In genomic region chr1:42423621-42424200, GRCh38 we compare ENCODE assay signal across 20 cellular contexts. TPM values are rescaled to one million over a fixed set of nuclear protein-coding genes. Genes with fewer than 3 reads are reported as not detected.
A peak's percentile ranks its signal among the peaks of the same experiment; 100 is the strongest.
DNase-seq lines count a peak whose midpoint lies in the region; ATAC-seq and TF ChIP-seq lines count a peak whose summit lies in the region.
"Had no signal": no experiment of that assay in that cellular context is flagged by ENCODE, and none has a peak within 500 bp of the region (broad histone marks: within the 10 kb centered on the region; RNA-seq: fewer than 3 reads in every experiment).

No MANE protein-coding gene starts in this region.

- no peak overlapping the region for H3K4ac ChIP-seq in mesenchymal stem cell (ENCODE audit: low read depth in 1 of 2, low read length in 2 of 2)

- H3K18ac ChIP-seq in mesenchymal stem cell (ENCODE audit: low read depth in 1 of 2, low read length in 2 of 2): no peak overlapping the region

- ATAC-seq in GM21423 (IDR thresholded peaks at IDR 0.05; ENCODE audit: unreplicated experiment): no peak
- ATAC-seq: activated CD4-positive, CD25-positive, alpha-beta regulatory T cell treated with anti-CD3 and anti-CD28 coated beads, Interleukin-2, amount 50 U/mL, for 24 hours; activated naive CD4-positive, alpha-beta T cell treated with anti-CD3 and anti-CD28 coated beads, Interleukin-2, amount 50 U/mL, for 72 hours; left lobe of liver had no signal

- H3K9me3 ChIP-seq in mesenchymal stem cell (ENCODE audit: control insufficient read depth, low read length): no peaks in the 10 kb centered on the region
- H3K9me3 ChIP-seq: testis had no signal

- H2AK5ac ChIP-seq in mesenchymal stem cell (ENCODE audit: low read length, severe bottlenecking): no peak overlapping the region

- H3K27me3 ChIP-seq in mesenchymal stem cell (ENCODE audit: control insufficient read depth in 1 of 2, insufficient read depth in 1 of 2, low read length in 2 of 2): peaks cover 0 to 25% of the 10 kb centered on the region in 2 experiments
- H3K27me3 ChIP-seq: testis had no signal

- H3K4me3 ChIP-seq in mesenchymal stem cell (ENCODE audit: insufficient read depth in 1 of 2, low read depth in 1 of 2, low read length in 2 of 2): no peak overlapping the region
- H3K4me3 ChIP-seq: coronary artery, testis had no signal

- H3K79me1 ChIP-seq in mesenchymal stem cell (replicated peaks; ENCODE audit: low read length, poor library complexity, severe bottlenecking): no peaks in the 10 kb centered on the region

- no peaks in the 10 kb centered on the region for H3K36me3 Mint-ChIP-seq in endothelial cell (ENCODE audit: low read depth, unreplicated experiment)
- H3K36me3 Mint-ChIP-seq: activated naive CD4-positive, alpha-beta T cell treated with anti-CD3 and anti-CD28 coated beads, Interleukin-2, amount 50 U/mL, for 72 hours; CD4-positive, CD25-positive, alpha-beta regulatory T cell; mesothelial cell of epicardium had no signal

- no peak overlapping the region for H3K4me3 Mint-ChIP-seq in endothelial cell (ENCODE audit: unreplicated experiment)
- H3K4me3 Mint-ChIP-seq: CD4-positive, CD25-positive, alpha-beta regulatory T cell; mesothelial cell of epicardium had no signal

- no peaks in the 10 kb centered on the region for H3K36me3 ChIP-seq in mesenchymal stem cell (ENCODE audit: control insufficient read depth in 1 of 2, insufficient read depth in 2 of 2, low read depth in 1 of 2, low read length in 2 of 2)

- H3K14ac ChIP-seq in mesenchymal stem cell (ENCODE audit: low read length in 2 of 2): no peak overlapping the region

- no peak overlapping the region for H3K27ac ChIP-seq in mesenchymal stem cell (ENCODE audit: low read length, poor library complexity, severe bottlenecking)
- H3K27ac ChIP-seq: coronary artery, testis had no signal

- peaks cover 9% of the 10 kb centered on the region for H3K4me1 ChIP-seq in mesenchymal stem cell (ENCODE audit: control insufficient read depth, insufficient read depth, low read depth, low read length)

- H4K91ac ChIP-seq in mesenchymal stem cell (ENCODE audit: low read length): no peak overlapping the region

- H3K27me3 Mint-ChIP-seq in endothelial cell (ENCODE audit: unreplicated experiment): no peaks in the 10 kb centered on the region

- no peak overlapping the region for H4K8ac ChIP-seq in mesenchymal stem cell (ENCODE audit: low read length)

- peak overlapping the region; percentile 53 for H2BK5ac ChIP-seq in mesenchymal stem cell (ENCODE audit: low read depth, low read length, poor library complexity, severe bottlenecking)

- no peak overlapping the region for H3K23ac ChIP-seq in mesenchymal stem cell (ENCODE audit: low read length in 2 of 2)

- 75% methylated on average over 3 of the region's 4 CpGs for WGBS in mesenchymal stem cell

- DNase-seq in DMS79 (lab: John Stamatoyannopoulos, UW): peak; percentile 99
- DNase-seq in NCI-H128 (lab: John Stamatoyannopoulos, UW; ENCODE audit: unreplicated experiment): peak; percentile 38
- peak; percentile 23 for DNase-seq in NCI-H69 (lab: John Stamatoyannopoulos, UW)
- no peak for DNase-seq in mesenchymal stem cell
- DNase-seq in stimulated activated CD4-positive, alpha-beta T cell treated with anti-CD3 and anti-CD28 coated beads, Interleukin-2, amount 100 ng/mL, for 24 hours: no peak
- DNase-seq in endothelial cell (ENCODE audit: low spot score): no peak
- no peak for DNase-seq in stimulated activated CD4-positive, alpha-beta T cell treated with anti-CD3 and anti-CD28 coated beads, Interleukin-4, amount 100 ng/mL, for 24 hours
- DNase-seq: activated CD8-positive, alpha-beta memory T cell treated with anti-CD3 and anti-CD28 coated beads for 24 hours; CD4-positive, CD25-positive, alpha-beta regulatory T cell; GOT3; NCI-H1048; T-helper 9 cell; testis had no signal

- TF ChIP-seq CTCF in endothelial cell (IDR thresholded peaks at IDR 0.05; ENCODE audit: unreplicated experiment): no peak

- H2BK15ac ChIP-seq in mesenchymal stem cell (ENCODE audit: low read depth, poor library complexity, severe bottlenecking): no peak overlapping the region

- no peak overlapping the region for H3K27ac Mint-ChIP-seq in endothelial cell (ENCODE audit: unreplicated experiment)
- H3K27ac Mint-ChIP-seq: CD4-positive, CD25-positive, alpha-beta regulatory T cell; mesothelial cell of epicardium had no signal

- H2AFZ ChIP-seq in mesenchymal stem cell (ENCODE audit: low read depth, low read length): no peak overlapping the region

- no peak overlapping the region for H2BK12ac ChIP-seq in mesenchymal stem cell (ENCODE audit: low read length in 2 of 2)

- H3K4me2 ChIP-seq in mesenchymal stem cell (ENCODE audit: low read length, poor library complexity, severe bottlenecking): no peak overlapping the region

- no peak overlapping the region for H3K9ac ChIP-seq in mesenchymal stem cell (ENCODE audit: low read length)

- no peaks in the 10 kb centered on the region for H3K9me3 Mint-ChIP-seq in endothelial cell (ENCODE audit: unreplicated experiment)
- H3K9me3 Mint-ChIP-seq: activated naive CD4-positive, alpha-beta T cell treated with anti-CD3 and anti-CD28 coated beads, Interleukin-2, amount 50 U/mL, for 72 hours; mesothelial cell of epicardium had no signal

- H3K4me1 Mint-ChIP-seq in endothelial cell (ENCODE audit: unreplicated experiment): peaks cover 20% of the 10 kb centered on the region
- H3K4me1 Mint-ChIP-seq: CD4-positive, CD25-positive, alpha-beta regulatory T cell had no signal

- no peak overlapping the region for H2BK120ac ChIP-seq in mesenchymal stem cell (ENCODE audit: low read depth, low read length)

RNA-seq across cellular contexts. Expression of gene ZMYND12, which starts 32.1 kb away (rescaled TPM):
- 0.06 TPM for polyA plus RNA-seq in mesenchymal stem cell (2013, experiment 1 of 2)
- polyA plus RNA-seq in mesenchymal stem cell (2013, experiment 2 of 2): 0.04 TPM
- 1.1 TPM for total RNA-seq in endothelial cell (ENCODE audit: unreplicated experiment)
- total RNA-seq: HT1080 had no signal

RNA-seq across cellular contexts. Expression of gene PPCS, which starts 32.6 kb away (rescaled TPM):
- polyA plus RNA-seq in mesenchymal stem cell (2013, experiment 1 of 2): 47.2 TPM
- 48.3 TPM for polyA plus RNA-seq in mesenchymal stem cell (2013, experiment 2 of 2)
- 32.2 TPM for total RNA-seq in endothelial cell (ENCODE audit: unreplicated experiment)

RNA-seq across cellular contexts. Expression of gene CCDC30, which starts 39.4 kb away (rescaled TPM):
- polyA plus RNA-seq in mesenchymal stem cell (2013, experiment 1 of 2): 1.5 TPM
- 2.5 TPM for polyA plus RNA-seq in mesenchymal stem cell (2013, experiment 2 of 2)
- total RNA-seq in endothelial cell (ENCODE audit: unreplicated experiment): 3.4 TPM

RNA-seq across cellular contexts. Expression of gene RIMKLA, which starts 43.1 kb away (rescaled TPM):
- polyA plus RNA-seq in mesenchymal stem cell (2013, experiment 1 of 2): not detected
- not detected for polyA plus RNA-seq in mesenchymal stem cell (2013, experiment 2 of 2)
- total RNA-seq in endothelial cell (ENCODE audit: unreplicated experiment): 0.10 TPM
- total RNA-seq: CD4-positive, CD25-positive, alpha-beta regulatory T cell had no signal

Comparison
In these comparisons a context has a peak if more than half of its experiments do, and no peak if none do; other contexts are left out.
1. DNase-seq: peak in DMS79 (single experiment), NCI-H128 (single experiment) and NCI-H69 (single experiment); none in mesenchymal stem cell (single experiment), stimulated activated CD4-positive, alpha-beta T cell treated with anti-CD3 and anti-CD28 coated beads, Interleukin-2, amount 100 ng/mL, for 24 hours (0 of 2), endothelial cell (single experiment) and stimulated activated CD4-positive, alpha-beta T cell treated with anti-CD3 and anti-CD28 coated beads, Interleukin-4, amount 100 ng/mL, for 24 hours (single experiment).